In the genomic region with DNA sequence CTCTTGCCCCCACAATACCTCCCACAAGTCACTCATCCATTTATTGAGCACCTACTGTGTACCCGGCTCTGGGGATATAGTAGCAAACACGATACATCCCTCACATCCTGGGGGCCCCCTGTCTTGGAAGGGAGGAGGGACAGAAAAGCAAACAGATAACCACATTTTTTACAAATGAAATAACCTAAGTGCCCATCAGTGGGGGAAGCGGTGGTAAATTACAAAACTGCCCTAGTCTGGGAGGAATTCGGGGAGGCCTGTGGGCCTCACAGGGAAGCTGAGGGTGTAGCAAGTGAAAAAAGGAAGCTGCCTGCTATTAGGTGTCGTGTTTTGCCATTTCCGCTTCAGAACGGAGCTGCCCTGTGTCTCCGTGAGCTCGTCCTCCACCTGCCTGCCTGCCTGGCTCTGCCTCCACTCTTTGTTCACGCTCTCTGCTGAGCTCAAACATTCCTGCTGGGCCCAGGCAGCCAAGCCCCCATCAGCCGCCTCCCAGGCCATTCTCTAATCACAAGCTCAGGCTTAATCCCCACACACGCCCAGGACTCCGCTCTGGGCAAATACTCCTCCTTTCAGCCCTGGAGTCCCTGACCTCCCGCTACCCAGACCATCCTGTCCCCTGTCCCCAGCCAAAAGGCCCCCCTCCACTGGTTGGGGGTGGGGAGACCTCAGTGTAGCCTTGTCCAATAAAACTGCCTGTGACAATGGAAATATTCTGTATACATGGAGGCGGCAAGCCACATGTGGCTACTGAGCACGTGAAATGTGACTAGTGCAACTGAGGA, we compare ENCODE assay signal across 12 cellular contexts. TPM values are rescaled to one million over a fixed set of nuclear protein-coding genes. Genes with fewer than 3 reads are reported as not detected.
A peak's percentile ranks its signal among the peaks of the same experiment; 100 is the strongest.
DNase-seq lines count a peak whose midpoint lies in the region; ATAC-seq, FAIRE-seq and TF ChIP-seq lines count a peak whose summit lies in the region.
"Had no signal": no experiment of that assay in that cellular context is flagged by ENCODE, and none has a peak within 500 bp of the region (broad histone marks: within the 10 kb centered on the region; RNA-seq: fewer than 3 reads in every experiment).

No MANE protein-coding gene starts in this region.

- H3K27me3 Mint-ChIP-seq in CD8-positive, alpha-beta T cell (ENCODE audit: low read depth): peaks cover 19% of the 10 kb centered on the region

- WGBS in HepG2 (ENCODE audit: low lambda C conversion rate): 2% methylated on average over 16 of the region's 16 CpGs
- WGBS in right lobe of liver (ENCODE audit: insufficient coverage, low coverage, low lambda C conversion rate, missing lambda C conversion rate): 63% methylated on average over 10 of the region's 16 CpGs
- 30 to 31% methylated on average over 12 to 16 of the region's 16 CpGs for WGBS in esophagus squamous epithelium, 2 donors

- TF ChIP-seq RAD21 in HepG2 (CRISPR knock-in tag; IDR thresholded peaks at IDR 0.05): 0 out of 2 replicates have a peak, but pooled peaks have one; percentile 34

- intact Hi-C loops in HepG2 (cut with micrococcal nuclease; ENCODE audit: unreplicated experiment): loop anchor here (5.0 kb wide), 1 partner anchor 36 kb away; no protein-coding TSS in a partner anchor
- intact Hi-C loops in right lobe of liver (cut with DNase I): loop anchor here in 1 of 2 donors (5.0 kb wide), 1 partner anchor 251 kb away; no protein-coding TSS in a partner anchor
- intact Hi-C loops in esophagus squamous epithelium (cut with DNase I): loop anchor here (5.0 kb wide), 1 partner anchor 101 kb away; a partner anchor contains a TSS
- intact Hi-C loops in CD8-positive, alpha-beta T cell (cut with DNase I, micrococcal nuclease): no loop called here

- H3K4me3 ChIP-seq in HepG2 (replicated peaks in 1 of 3; ENCODE audit: insufficient read depth in 1 of 3, low read depth in 2 of 3, low read length in 3 of 3) (peak overlapping the region; percentile 29 to 63 (median 34)), right lobe of liver (no peak overlapping the region), OCI-LY1 (ENCODE audit: low read depth, low read length, poor library complexity, severe bottlenecking) (no peak overlapping the region), esophagus squamous epithelium (no peak overlapping the region)
- H3K4me3 ChIP-seq in CD8-positive, alpha-beta T cell (ENCODE audit: low read depth, low read length): no peak overlapping the region

- POLR2A ChIA-PET in HepG2 (lab: Yijun Ruan, JAX): interaction anchor here (0.5 to 2.7 kb wide), 15 partner anchors 9 to 332 kb away, joined by 3 to 43 read pairs (median 4); a partner anchor contains a TSS
- POLR2A ChIA-PET in CD8-positive, alpha-beta T cell (lab: Charles Lee): interaction anchor here (0.8 kb wide), 1 partner anchor 27 kb away, joined by 3 read pairs; no protein-coding TSS in a partner anchor

- H3K4me2 ChIP-seq in HepG2 (ENCODE audit: low read depth, low read length): peak overlapping the region; percentile 77
- H3K4me2 ChIP-seq in OCI-LY1 (ENCODE audit: low read length): peak overlapping the region; percentile 39; the same call in 1 of the 2 replicates

- H3K9ac ChIP-seq in HepG2 (ENCODE audit: insufficient read depth, low read depth, low read length): peak overlapping the region; percentile 61
- no peak overlapping the region; the same call in 1 of the 2 replicates for H3K9ac ChIP-seq in OCI-LY1 (ENCODE audit: low read length)
- H3K9ac ChIP-seq: parathyroid adenoma had no signal

- peaks cover 73% of the 10 kb centered on the region for H3K4me1 ChIP-seq in HepG2 (ENCODE audit: insufficient read depth, low read length)
- H3K4me1 ChIP-seq in right lobe of liver: peaks cover 0 to 13% (median 0%) of the 10 kb centered on the region in 4 donors
- peaks cover 10% of the 10 kb centered on the region for H3K4me1 ChIP-seq in OCI-LY1 (ENCODE audit: insufficient read depth, low read length, severe bottlenecking)
- H3K4me1 ChIP-seq in esophagus squamous epithelium: peaks cover 37 to 63% (median 45%) of the 10 kb centered on the region in 3 donors
- H3K4me1 ChIP-seq in CD8-positive, alpha-beta T cell (ENCODE audit: insufficient read depth, low read length): no peaks in the 10 kb centered on the region

- TF ChIP-seq EP300 in HepG2 (IDR thresholded peaks at IDR 0.05; ENCODE audit: low read depth in 2 of 2, low read length in 2 of 2) (peak in 1 of 2 experiments; percentile 8; a peak in 2 of 4 replicates), HepG2 (CRISPR knock-in tag; IDR thresholded peaks at IDR 0.05; ENCODE audit: borderline replicate concordance) (no peak)

- no peak overlapping the region for H3K27ac Mint-ChIP-seq in CD8-positive, alpha-beta T cell

- H3K27me3 ChIP-seq in HepG2 (ENCODE audit: control insufficient read depth in 1 of 2, insufficient read depth in 2 of 2, low read length in 2 of 2) (no peaks in the 10 kb centered on the region; a peak in 1 of 5 replicates), right lobe of liver (no peaks in the 10 kb centered on the region), OCI-LY1 (ENCODE audit: insufficient read depth, low read length) (peaks cover 12% of the 10 kb centered on the region), esophagus squamous epithelium (no peaks in the 10 kb centered on the region)
- H3K27me3 ChIP-seq in CD8-positive, alpha-beta T cell (ENCODE audit: insufficient read depth, low read length): no peaks in the 10 kb centered on the region

- TF ChIP-seq CTCF in HepG2 (CRISPR knock-in tag; IDR thresholded peaks at IDR 0.05): peak; percentile 35; the same call in 1 of the 2 replicates
- no peak for TF ChIP-seq CTCF in right lobe of liver (IDR thresholded peaks at IDR 0.05)
- TF ChIP-seq CTCF in OCI-LY1 (IDR thresholded peaks at IDR 0.05; ENCODE audit: low read length): no peak
- TF ChIP-seq CTCF in esophagus squamous epithelium (IDR thresholded peaks at IDR 0.05): peak in 1 of 6 experiments; percentile 12
- no peak for TF ChIP-seq CTCF in CD8-positive, alpha-beta T cell (IDR thresholded peaks at IDR 0.05)

- TF ChIP-seq POLR2A in HepG2 (IDR thresholded peaks at IDR 0.05; ENCODE audit: insufficient read depth in 1 of 2, low read depth in 2 of 2, low read length in 2 of 2) (peak; percentile 60 to 78; a peak in 3 of 4 replicates), right lobe of liver (IDR thresholded peaks at IDR 0.05) (no peak), esophagus squamous epithelium (IDR thresholded peaks at IDR 0.05) (no peak)

- CTCF ChIA-PET in HepG2 (lab: Yijun Ruan, JAX; ENCODE audit: low intra/inter-chr PET ratio, low total read pairs): no interaction called here
- CTCF ChIA-PET in CD8-positive, alpha-beta T cell (lab: Charles Lee): interaction anchor here (0.8 kb wide), 1 partner anchor 8 kb away, joined by 4 read pairs; no protein-coding TSS in a partner anchor

- no peaks in the 10 kb centered on the region for H3K79me2 ChIP-seq in HepG2 (ENCODE audit: insufficient read depth, low read length)
- H3K79me2 ChIP-seq in OCI-LY1 (ENCODE audit: insufficient read depth, low read length): no peaks in the 10 kb centered on the region
- H3K79me2 ChIP-seq: parathyroid adenoma had no signal

- no peaks in the 10 kb centered on the region for H3K9me3 ChIP-seq in HepG2 (ENCODE audit: low read length)
- H3K9me3 ChIP-seq in right lobe of liver: no peaks in the 10 kb centered on the region
- no peaks in the 10 kb centered on the region for H3K9me3 ChIP-seq in OCI-LY1 (ENCODE audit: low read length)
- H3K9me3 ChIP-seq in esophagus squamous epithelium: no peaks in the 10 kb centered on the region
- no peaks in the 10 kb centered on the region for H3K9me3 ChIP-seq in CD8-positive, alpha-beta T cell (ENCODE audit: low read length)

- no peaks in the 10 kb centered on the region for H3F3A ChIP-seq in OCI-LY1 (ENCODE audit: insufficient read depth, low read length)

- peak; percentile 64 for ATAC-seq in HepG2
- no peak for ATAC-seq in right lobe of liver
- ATAC-seq in GM18517 (IDR thresholded peaks at IDR 0.05; ENCODE audit: unreplicated experiment): no peak
- ATAC-seq in CD8-positive, alpha-beta T cell: no peak

- H3K36me3 ChIP-seq in HepG2 (replicated peaks in 1 of 2; ENCODE audit: control insufficient read depth in 1 of 2, insufficient read depth in 2 of 2, low read length in 2 of 2) (no peaks in the 10 kb centered on the region), right lobe of liver (no peaks in the 10 kb centered on the region), OCI-LY1 (ENCODE audit: insufficient read depth, low read length) (no peaks in the 10 kb centered on the region), esophagus squamous epithelium (no peaks in the 10 kb centered on the region)
- H3K36me3 ChIP-seq in CD8-positive, alpha-beta T cell (ENCODE audit: insufficient read depth, low read length): no peaks in the 10 kb centered on the region

- in situ Hi-C loops in HepG2 (cut with HindIII; ENCODE audit: extremely low pct_ligation_motif_present, low pct_unique_long_range_greater_than_20kb): no loop called here

- BruUV-seq in HepG2 (replicated peaks; lab: Mats Ljungman, UMichigan): TSS peak; percentile 48

- H2AFZ ChIP-seq in HepG2 (ENCODE audit: low read length): no peak overlapping the region
- peak overlapping the region; percentile 75; the same call in 1 of the 2 replicates for H2AFZ ChIP-seq in OCI-LY1 (ENCODE audit: low read length)
- H2AFZ ChIP-seq: parathyroid adenoma had no signal

- H3K36me3 Mint-ChIP-seq in CD8-positive, alpha-beta T cell: no peaks in the 10 kb centered on the region

- DNase-seq in HepG2 (ENCODE audit: low spot score): peak; percentile 85
- DNase-seq in right lobe of liver: no peak
- no peak for DNase-seq in esophagus squamous epithelium (lab: John Stamatoyannopoulos, UW)
- DNase-seq in EL: no peak
- DNase-seq in NCI-H1930 (lab: John Stamatoyannopoulos, UW): no peak
- no peak for DNase-seq in CD8-positive, alpha-beta T cell
- DNase-seq: activated gamma-delta T cell treated with Interleukin-2 at 50 U/mL for 16 hours, NCI-H2029 treated with DMSO at 0.1 percent for 48 hours had no signal

- no peaks in the 10 kb centered on the region for H3K4me1 Mint-ChIP-seq in CD8-positive, alpha-beta T cell (ENCODE audit: low read depth)

- H3K27ac ChIP-seq in HepG2 (ENCODE audit: extremely low read length, insufficient read depth, low read length) (peak overlapping the region; percentile 28), right lobe of liver (no peak overlapping the region), OCI-LY1 (ENCODE audit: low read depth, low read length, poor library complexity, severe bottlenecking) (no peak overlapping the region), esophagus squamous epithelium (peak overlapping the region; percentile 66 to 98 (median 83))
- no peak overlapping the region for H3K27ac ChIP-seq in CD8-positive, alpha-beta T cell (ENCODE audit: low read depth, low read length)
- H3K27ac ChIP-seq: parathyroid adenoma had no signal

- FAIRE-seq in HepG2 (lab: Jason Lieb, UNC): peak; percentile 91
- FAIRE-seq: keratinocyte had no signal

- H3K9me3 Mint-ChIP-seq in CD8-positive, alpha-beta T cell: no peaks in the 10 kb centered on the region

- no peaks in the 10 kb centered on the region for H4K20me1 ChIP-seq in HepG2 (ENCODE audit: insufficient read depth, low read length)
- no peaks in the 10 kb centered on the region for H4K20me1 ChIP-seq in OCI-LY1 (ENCODE audit: insufficient read depth, low read length)

- no peaks in the 10 kb centered on the region for H3K9me2 ChIP-seq in OCI-LY1 (ENCODE audit: low read depth, low read length)

- H3K4me3 Mint-ChIP-seq in CD8-positive, alpha-beta T cell: no peak overlapping the region

RNA-seq across cellular contexts. Expression of a gene that starts 10.2 kb away (rescaled TPM):
- total RNA-seq in HepG2 (2016; rRNA removed; fragmentation: Illumina TruSeq; extraction: Trizol): 0.36 and 0.42 TPM in 2 replicates
- total RNA-seq in HepG2 (2016; cell fraction: cytosol; rRNA removed; fragmentation: Illumina TruSeq; extraction: Trizol; ENCODE audit: low read depth): 0.09 TPM in 1 of 2 replicates, not detected in the other
- total RNA-seq in HepG2 (2016; cell fraction: insoluble cytoplasmic fraction; rRNA removed; fragmentation: Illumina TruSeq; extraction: Trizol): 0.34 and 0.43 TPM in 2 replicates
- total RNA-seq in HepG2 (2016; cell fraction: membrane; rRNA removed; fragmentation: Illumina TruSeq; extraction: Trizol): 0.19 and 0.21 TPM in 2 replicates
- 0.34 and 0.43 TPM in 2 replicates for total RNA-seq in HepG2 (2016; cell fraction: nucleus; rRNA removed; fragmentation: Illumina TruSeq; extraction: Trizol)
- polyA plus RNA-seq in HepG2 (2011; rRNA removed): 0.40 and 0.60 TPM in 2 replicates
- polyA plus RNA-seq in HepG2 (2011; cell fraction: cytosol; rRNA removed): 0.31 and 0.44 TPM in 2 replicates
- 1.3 and 1.5 TPM in 2 replicates for polyA plus RNA-seq in HepG2 (2011; cell fraction: nucleus; rRNA removed)
- polyA plus RNA-seq in HepG2 (2012): 0.59 and 1.0 TPM in 2 replicates
- 0.02 TPM in 2 replicates for polyA plus RNA-seq in HepG2 (2016; cell fraction: cytosol; fragmentation: Illumina TruSeq; extraction: Trizol; ENCODE audit: low read depth)
- polyA plus RNA-seq in HepG2 (2016; cell fraction: insoluble cytoplasmic fraction; fragmentation: Illumina TruSeq; extraction: Trizol; ENCODE audit: low read depth): 0.32 and 0.43 TPM in 2 replicates
- polyA plus RNA-seq in HepG2 (2016; cell fraction: membrane; fragmentation: Illumina TruSeq; extraction: Trizol; ENCODE audit: low read depth): 0.08 and 0.14 TPM in 2 replicates
- 0.31 and 0.41 TPM in 2 replicates for polyA plus RNA-seq in HepG2 (2016; cell fraction: nucleus; fragmentation: Illumina TruSeq; extraction: Trizol; ENCODE audit: insufficient read depth, low read depth)
- polyA minus RNA-seq in HepG2 (2011; rRNA and poly(A)+ RNA removed; ENCODE audit: low replicate concordance): 0.16 and 1.5 TPM in 2 replicates
- polyA minus RNA-seq in HepG2 (2011; cell fraction: cytosol; rRNA and poly(A)+ RNA removed): 0.18 and 0.49 TPM in 2 replicates
- polyA minus RNA-seq in HepG2 (2011; cell fraction: nucleus; rRNA and poly(A)+ RNA removed): 0.64 and 0.75 TPM in 2 replicates
- total RNA-seq in right lobe of liver: 1 to 10 TPM in 1 of 6 experiments, under 1 TPM in 4, not detected in 1; 0.09 to 1.1 (median 0.60) TPM
- total RNA-seq in esophagus squamous epithelium: 1 to 10 TPM in 1 of 4 donors, under 1 TPM in 3; 0.22 to 5.6 (median 0.49) TPM
- total RNA-seq in CD8-positive, alpha-beta T cell: not detected

RNA-seq across cellular contexts. Expression of a gene that starts 11.0 kb away (rescaled TPM):
- total RNA-seq in HepG2 (2016; rRNA removed; fragmentation: Illumina TruSeq; extraction: Trizol) (4.4 and 6.6 TPM in 2 replicates), right lobe of liver (10 to 100 TPM in 4 of 6 experiments, 1 to 10 TPM in 2; 6.9 to 23.8 (median 14.4) TPM), esophagus squamous epithelium (1,000 to 10,000 TPM in 2 of 4 donors, 100 to 1,000 TPM in 2; 504 to 1,677 (median 860) TPM)
- total RNA-seq in HepG2 (2016; cell fraction: cytosol; rRNA removed; fragmentation: Illumina TruSeq; extraction: Trizol; ENCODE audit: low read depth): 1.1 and 1.5 TPM in 2 replicates
- 3.3 and 6.8 TPM in 2 replicates for total RNA-seq in HepG2 (2016; cell fraction: insoluble cytoplasmic fraction; rRNA removed; fragmentation: Illumina TruSeq; extraction: Trizol)
- total RNA-seq in HepG2 (2016; cell fraction: membrane; rRNA removed; fragmentation: Illumina TruSeq; extraction: Trizol): 1.8 and 2.4 TPM in 2 replicates
- total RNA-seq in HepG2 (2016; cell fraction: nucleus; rRNA removed; fragmentation: Illumina TruSeq; extraction: Trizol): 8.8 and 10.7 TPM in 2 replicates
- 5.7 and 7.5 TPM in 2 replicates for polyA plus RNA-seq in HepG2 (2011; rRNA removed)
- 4.1 and 4.4 TPM in 2 replicates for polyA plus RNA-seq in HepG2 (2011; cell fraction: cytosol; rRNA removed)
- 19.1 and 22.6 TPM in 2 replicates for polyA plus RNA-seq in HepG2 (2011; cell fraction: nucleus; rRNA removed)
- 5.2 and 7.1 TPM in 2 replicates for polyA plus RNA-seq in HepG2 (2012)
- polyA plus RNA-seq in HepG2 (2016; cell fraction: cytosol; fragmentation: Illumina TruSeq; extraction: Trizol; ENCODE audit: low read depth): 0.62 and 0.73 TPM in 2 replicates
- 2.7 and 3.1 TPM in 2 replicates for polyA plus RNA-seq in HepG2 (2016; cell fraction: insoluble cytoplasmic fraction; fragmentation: Illumina TruSeq; extraction: Trizol; ENCODE audit: low read depth)
- 0.72 and 0.92 TPM in 2 replicates for polyA plus RNA-seq in HepG2 (2016; cell fraction: membrane; fragmentation: Illumina TruSeq; extraction: Trizol; ENCODE audit: low read depth)
- polyA plus RNA-seq in HepG2 (2016; cell fraction: nucleus; fragmentation: Illumina TruSeq; extraction: Trizol; ENCODE audit: insufficient read depth, low read depth): 14.4 and 14.5 TPM in 2 replicates
- 9.9 and 18.8 TPM in 2 replicates for polyA minus RNA-seq in HepG2 (2011; rRNA and poly(A)+ RNA removed; ENCODE audit: low replicate concordance)
- polyA minus RNA-seq in HepG2 (2011; cell fraction: cytosol; rRNA and poly(A)+ RNA removed): 6.1 and 7.4 TPM in 2 replicates
- 7.3 and 10.2 TPM in 2 replicates for polyA minus RNA-seq in HepG2 (2011; cell fraction: nucleus; rRNA and poly(A)+ RNA removed)
- not detected for total RNA-seq in CD8-positive, alpha-beta T cell

Comparison
In these comparisons a context has a peak if more than half of its experiments do, and no peak if none do; other contexts are left out.
1. H3K27ac ChIP-seq: peak in HepG2 (single experiment) and esophagus squamous epithelium (4 of 4); none in right lobe of liver (0 of 3), OCI-LY1 (single experiment) and CD8-positive, alpha-beta T cell (single experiment).
2. H3K4me3 ChIP-seq: peak in HepG2 (3 of 3); none in right lobe of liver (0 of 3), OCI-LY1 (single experiment), esophagus squamous epithelium (0 of 4) and CD8-positive, alpha-beta T cell (single experiment).
3. POLR2A ChIP-seq: peak in HepG2 (2 of 2); none in right lobe of liver (single experiment) and esophagus squamous epithelium (0 of 4).
4. RNA of a gene that starts 11.0 kb away (total RNA-seq): 504 to 1,677 TPM in esophagus squamous epithelium; 6.9 to 23.8 TPM in right lobe of liver, 1.1 to 10.7 TPM in HepG2 and not detected in CD8-positive, alpha-beta T cell; every median in the first group is over 10 times any median in the second.
5. intact Hi-C loops: an anchor here in HepG2 (5.0 kb wide) and esophagus squamous epithelium (5.0 kb wide); none called in CD8-positive, alpha-beta T cell.